Comparison of ENCODE assay signal across 8 cellular contexts in genomic region chr1:48472747-48473146, GRCh38. TPM values are rescaled to one million over a fixed set of nuclear protein-coding genes. Genes with fewer than 3 reads are reported as not detected.
DNase-seq lines count a peak whose midpoint lies in the region; ATAC-seq and TF ChIP-seq lines count a peak whose summit lies in the region.

No MANE protein-coding gene starts in this region.

- WGBS in spleen, 5 donors = 73 to 81% (median 75%) methylated on average over 7 of the region's 7 CpGs

- POLR2A ChIA-PET in activated CD8-positive, alpha-beta T cell treated with anti-CD3 and anti-CD28 coated beads, Interleukin-2, amount 10 ng/mL, durations not matched to agents 7 days and 5 days (lab: Charles Lee) = no interaction called here

- H3K27ac ChIP-seq in spleen = peak overlapping the region; percentile 75 to 89 (median 84)

- TF ChIP-seq CTCF in spleen (IDR thresholded peaks at IDR 0.05 in 8 of 11, conservative IDR thresholded peaks at IDR 0.05 in 3 of 11) = no peak

- H3K27me3 ChIP-seq in spleen (replicated peaks in 1 of 7) = peaks cover 0 to 6% (median 0%) of the 10 kb centered on the region in 7 donors

- H3K36me3 Mint-ChIP-seq in activated CD8-positive, alpha-beta T cell treated with anti-CD3 and anti-CD28 coated beads, Interleukin-2, amount 10 ng/mL, durations not matched to agents 7 days and 5 days (ENCODE audit: low read depth) = no peaks in the 10 kb centered on the region

- H3K36me3 ChIP-seq in spleen = no peaks in the 10 kb centered on the region

- H3K9me3 ChIP-seq in spleen = peaks cover 0 to 13% (median 7%) of the 10 kb centered on the region in 8 donors

- peak overlapping the region; percentile 83 for H3K4me3 Mint-ChIP-seq in activated CD8-positive, alpha-beta T cell treated with anti-CD3 and anti-CD28 coated beads, Interleukin-2, amount 10 ng/mL, durations not matched to agents 7 days and 5 days

- peaks cover 21% of the 10 kb centered on the region for H3K4me1 Mint-ChIP-seq in activated CD8-positive, alpha-beta T cell treated with anti-CD3 and anti-CD28 coated beads, Interleukin-2, amount 10 ng/mL, durations not matched to agents 7 days and 5 days (ENCODE audit: low read depth)

- no peak overlapping the region for H3K27ac Mint-ChIP-seq in activated CD8-positive, alpha-beta T cell treated with anti-CD3 and anti-CD28 coated beads, Interleukin-2, amount 10 ng/mL, durations not matched to agents 7 days and 5 days

- intact Hi-C loops in spleen (cut with DNase I; ENCODE audit: low total_unique reads) = loop anchor here (10.0 kb wide), 1 partner anchor 238 kb away; no protein-coding TSS in a partner anchor

- H3K4me3 ChIP-seq in iPS-11a (ENCODE audit: low read depth, low read length) (peak overlapping the region; percentile 43), spleen (peak overlapping the region in 7 of 8 donors; percentile 70 to 96 (median 86))

- H3K4me1 ChIP-seq in spleen = peaks cover 9 to 42% (median 28%) of the 10 kb centered on the region in 6 donors

- no peak for ATAC-seq in activated CD8-positive, alpha-beta T cell treated with anti-CD3 and anti-CD28 coated beads, Interleukin-2, amount 10 ng/mL, durations not matched to agents 7 days and 5 days

- no peaks in the 10 kb centered on the region for H3K9me3 Mint-ChIP-seq in activated CD8-positive, alpha-beta T cell treated with anti-CD3 and anti-CD28 coated beads, Interleukin-2, amount 10 ng/mL, durations not matched to agents 7 days and 5 days (ENCODE audit: insufficient read depth)

- H3K27me3 Mint-ChIP-seq in activated CD8-positive, alpha-beta T cell treated with anti-CD3 and anti-CD28 coated beads, Interleukin-2, amount 10 ng/mL, durations not matched to agents 7 days and 5 days (ENCODE audit: low read depth) = peaks cover 18% of the 10 kb centered on the region

- TF ChIP-seq POLR2A in spleen (IDR thresholded peaks at IDR 0.05) = no peak

- CTCF ChIA-PET in activated CD8-positive, alpha-beta T cell treated with anti-CD3 and anti-CD28 coated beads, Interleukin-2, amount 10 ng/mL, durations not matched to agents 7 days and 5 days (lab: Charles Lee) = interaction anchor here (1.5 to 2.0 kb wide), 2 partner anchors 25 to 27 kb away, joined by 7 to 10 read pairs; no protein-coding TSS in a partner anchor

- peak; percentile 71 for DNase-seq in DMS53 (lab: John Stamatoyannopoulos, UW)
- no peak for DNase-seq in DMS53 treated with DMSO at 0.1 percent for 48 hours (lab: John Stamatoyannopoulos, UW; ENCODE audit: unreplicated experiment)
- DNase-seq in activated CD8-positive, alpha-beta T cell treated with anti-CD3 and anti-CD28 coated beads, Interleukin-2, amount 10 ng/mL, durations not matched to agents 7 days and 5 days = no peak
- DNase-seq in spleen = no peak
- no peak for DNase-seq in GOT3 (lab: John Stamatoyannopoulos, UW)
- DNase-seq in stimulated activated CD4-positive, alpha-beta T cell treated with anti-CD3 and anti-CD28 coated beads, Interleukin-4, amount 100 ng/mL, for 4 hours = no peak
- DNase-seq in NCI-H446 treated with DMSO at 0.1 percent for 48 hours (lab: John Stamatoyannopoulos, UW) = no peak

RNA-seq across cellular contexts. Expression of gene SPATA6, which starts 0.7 kb away (rescaled TPM):
- total RNA-seq in activated CD8-positive, alpha-beta T cell treated with anti-CD3 and anti-CD28 coated beads, Interleukin-2, amount 10 ng/mL, durations not matched to agents 7 days and 5 days = under 1 TPM; 0.89 to 0.95 TPM
- 10 to 100 TPM in 6 of 7 donors, 1 to 10 TPM in 1; 8.3 to 34.9 (median 21.2) TPM for total RNA-seq in spleen
- 1 to 10 TPM; 2.2 to 3.0 (median 2.4) TPM for polyA plus RNA-seq in spleen

Comparison
In these comparisons a context has a peak if more than half of its experiments do, and no peak if none do; other contexts are left out.
1. RNA of gene SPATA6, which starts 0.7 kb away (total RNA-seq): 8.3 to 34.9 TPM in spleen; 0.89 to 0.95 TPM in activated CD8-positive, alpha-beta T cell treated with anti-CD3 and anti-CD28 coated beads, Interleukin-2, amount 10 ng/mL, durations not matched to agents 7 days and 5 days; every median in the first group is over 4 times any median in the second.